In genomic region chr2:20242727-20243377, GRCh38 we compare ENCODE assay signal across 9 cellular contexts. TPM values are rescaled to one million over a fixed set of nuclear protein-coding genes. Genes with fewer than 3 reads are reported as not detected.
DNase-seq lines count a peak whose midpoint lies in the region; ATAC-seq and TF ChIP-seq lines count a peak whose summit lies in the region.
"Had no signal": no experiment of that assay in that cellular context is flagged by ENCODE, and none has a peak within 500 bp of the region (broad histone marks: within the 10 kb centered on the region; RNA-seq: fewer than 3 reads in every experiment).

No MANE protein-coding gene starts in this region.

- H3K4me1 ChIP-seq in esophagus muscularis mucosa = peaks cover 0 to 9% (median 7%) of the 10 kb centered on the region in 4 donors

- H3K4me3 ChIP-seq in esophagus muscularis mucosa (no peak overlapping the region), WERI-Rb-1 (ENCODE audit: low read depth, low read length) (no peak overlapping the region)
- H3K4me3 ChIP-seq: heart right ventricle had no signal

- TF ChIP-seq EP300 in esophagus muscularis mucosa (IDR thresholded peaks at IDR 0.05) = no peak

- H3K36me3 ChIP-seq in esophagus muscularis mucosa = peaks cover 12 to 17% (median 14%) of the 10 kb centered on the region in 4 donors
- peaks cover 16% of the 10 kb centered on the region for H3K36me3 ChIP-seq in WERI-Rb-1

- H3K27ac Mint-ChIP-seq in activated T-cell treated with anti-CD3 and anti-CD28 coated beads, Interleukin-2, amount 50 U/mL, for 72 hours = peak overlapping the region; percentile 59

- no peak for TF ChIP-seq POLR2A in esophagus muscularis mucosa (IDR thresholded peaks at IDR 0.05; ENCODE audit: low read depth)

- DNase-seq in activated T-cell treated with anti-CD3 and anti-CD28 coated beads, Interleukin-2, amount 50 U/mL, for 72 hours = no peak
- no peak for DNase-seq in activated T-cell treated with anti-CD3 and anti-CD28 coated beads, Interleukin-2, amount 50 U/mL, for 48 hours
- DNase-seq in NCI-H69 (lab: John Stamatoyannopoulos, UW) (peak; percentile 61), esophagus muscularis mucosa (ENCODE audit: extremely low spot score) (peak; percentile 78), omental fat pad (ENCODE audit: low spot score) (no peak), WERI-Rb-1 (no peak)
- DNase-seq in stimulated activated naive CD8-positive, alpha-beta T cell treated with anti-CD3 and anti-CD28 coated beads, Interleukin-15, Interleukin-2, amounts not matched to agents 100 U/mL and 50 U/mL, for 24 hours = no peak
- no peak for DNase-seq in effector CD4-positive, alpha-beta T cell
- DNase-seq: heart right ventricle had no signal

- no peaks in the 10 kb centered on the region for H3K27me3 ChIP-seq in esophagus muscularis mucosa
- no peaks in the 10 kb centered on the region for H3K27me3 ChIP-seq in WERI-Rb-1 (ENCODE audit: insufficient read depth, low read depth, severe bottlenecking)

- intact Hi-C loops in esophagus muscularis mucosa (cut with DNase I) = no loop called here

- ATAC-seq in activated T-cell treated with anti-CD3 and anti-CD28 coated beads, Interleukin-2, amount 50 U/mL, for 72 hours (replicated peaks in 1 of 2) = peak; percentile 46 to 48
- peak; percentile 45 for ATAC-seq in stimulated activated naive CD8-positive, alpha-beta T cell treated with anti-CD3 and anti-CD28 coated beads, Interleukin-15, Interleukin-2, amounts not matched to agents 100 U/mL and 50 U/mL, for 24 hours
- no peak for ATAC-seq in omental fat pad (ENCODE audit: low FRiP score)

- WGBS in esophagus muscularis mucosa = 75% methylated on average over 9 of the region's 9 CpGs

- peaks cover 0 to 7% of the 10 kb centered on the region in 2 donors for H3K36me3 Mint-ChIP-seq in activated T-cell treated with anti-CD3 and anti-CD28 coated beads, Interleukin-2, amount 50 U/mL, for 72 hours (ENCODE audit: insufficient read depth in 2 of 2)

- no peak overlapping the region for H3K4me3 Mint-ChIP-seq in activated T-cell treated with anti-CD3 and anti-CD28 coated beads, Interleukin-2, amount 50 U/mL, for 72 hours

- H3K27ac ChIP-seq in esophagus muscularis mucosa (replicated peaks in 1 of 4) (no peak overlapping the region), WERI-Rb-1 (no peak overlapping the region)
- H3K27ac ChIP-seq: heart right ventricle had no signal

- TF ChIP-seq CTCF in esophagus muscularis mucosa (IDR thresholded peaks at IDR 0.05) = no peak
- TF ChIP-seq CTCF in omental fat pad (IDR thresholded peaks at IDR 0.05) = no peak
- no peak for TF ChIP-seq CTCF in WERI-Rb-1 (IDR thresholded peaks at IDR 0.05; ENCODE audit: low read depth, low read length)

- no peaks in the 10 kb centered on the region for H3K9me3 Mint-ChIP-seq in activated T-cell treated with anti-CD3 and anti-CD28 coated beads, Interleukin-2, amount 50 U/mL, for 72 hours

- no peaks in the 10 kb centered on the region for H3K9me3 ChIP-seq in esophagus muscularis mucosa
- no peaks in the 10 kb centered on the region for H3K9me3 ChIP-seq in WERI-Rb-1 (ENCODE audit: severe bottlenecking)
- H3K9me3 ChIP-seq: heart right ventricle had no signal

- peaks cover 4% of the 10 kb centered on the region for H3K4me1 Mint-ChIP-seq in activated T-cell treated with anti-CD3 and anti-CD28 coated beads, Interleukin-2, amount 50 U/mL, for 72 hours (ENCODE audit: low read depth)

- H3K27me3 Mint-ChIP-seq in activated T-cell treated with anti-CD3 and anti-CD28 coated beads, Interleukin-2, amount 50 U/mL, for 72 hours (ENCODE audit: low read depth) = peaks cover 5% of the 10 kb centered on the region

RNA-seq across cellular contexts. Expression of gene SDC1, which starts 17.9 kb away (rescaled TPM):
- under 1 TPM; 0.16 to 0.38 TPM for total RNA-seq in activated T-cell treated with anti-CD3 and anti-CD28 coated beads, Interleukin-2, amount 50 U/mL, for 72 hours
- total RNA-seq in esophagus muscularis mucosa (1 to 10 TPM in 1 of 4 donors, under 1 TPM in 3; 0.33 to 1.6 (median 0.47) TPM), omental fat pad (1 to 10 TPM in 3 of 4 donors, under 1 TPM in 1; 0.50 to 5.4 (median 1.6) TPM)

Comparison
In these comparisons a context has a peak if more than half of its experiments do, and no peak if none do; other contexts are left out.
1. DNase-seq: peak in NCI-H69 (single experiment) and esophagus muscularis mucosa (single experiment); none in activated T-cell treated with anti-CD3 and anti-CD28 coated beads, Interleukin-2, amount 50 U/mL, for 72 hours (0 of 2), activated T-cell treated with anti-CD3 and anti-CD28 coated beads, Interleukin-2, amount 50 U/mL, for 48 hours (0 of 2), stimulated activated naive CD8-positive, alpha-beta T cell treated with anti-CD3 and anti-CD28 coated beads, Interleukin-15, Interleukin-2, amounts not matched to agents 100 U/mL and 50 U/mL, for 24 hours (single experiment), omental fat pad (single experiment), effector CD4-positive, alpha-beta T cell (single experiment) and WERI-Rb-1 (single experiment).